Comparison of ENCODE assay signal across 9 cellular contexts in genomic region chr20:50514750-50515149, GRCh38. TPM values are rescaled to one million over a fixed set of nuclear protein-coding genes. Genes with fewer than 3 reads are reported as not detected.
DNase-seq lines count a peak whose midpoint lies in the region; ATAC-seq, FAIRE-seq and TF ChIP-seq lines count a peak whose summit lies in the region.
"Had no signal": no experiment of that assay in that cellular context is flagged by ENCODE, and none has a peak within 500 bp of the region (broad histone marks: within the 10 kb centered on the region; RNA-seq: fewer than 3 reads in every experiment).

No MANE protein-coding gene starts in this region.

- TF ChIP-seq EP300 in gastroesophageal sphincter (IDR thresholded peaks at IDR 0.05): no peak

- no peak for TF ChIP-seq POLR2A in gastrocnemius medialis (IDR thresholded peaks at IDR 0.05)
- no peak for TF ChIP-seq POLR2A in gastroesophageal sphincter (IDR thresholded peaks at IDR 0.05)

- peak; percentile 23 for FAIRE-seq in HTR-8/SVneo (lab: Jason Lieb, UNC)

- intact Hi-C loops in gastrocnemius medialis (cut with DNase I; ENCODE audit: low total_unique reads) (loop anchor here (10.0 kb wide), 1 partner anchor 220 kb away; the partner anchor contains the start of gene PARD6B), aorta (cut with DNase I) (loop anchor here (5.0 kb wide), 2 partner anchors 48 to 63 kb away; no protein-coding TSS in a partner anchor)

- 74 to 81% methylated on average over 3 of the region's 3 CpGs for WGBS in aorta, 2 donors
- 60 to 77% methylated on average over 1 to 3 of the region's 3 CpGs for WGBS in gastroesophageal sphincter (ENCODE audit: low coverage in 1 of 2), 2 donors

- no peak for ATAC-seq in gastrocnemius medialis
- ATAC-seq in aorta (ENCODE audit: low FRiP score): no peak
- ATAC-seq in gastroesophageal sphincter: no peak

- peak; percentile 17 for DNase-seq in activated CD4-positive, alpha-beta T cell treated with anti-CD3 and anti-CD28 coated beads for 48 hours
- DNase-seq in activated CD4-positive, alpha-beta T cell treated with anti-CD3 and anti-CD28 coated beads, Interleukin-2, amount 50 U/mL, for 1 hour: no peak
- no peak for DNase-seq in HTR-8/SVneo (ENCODE audit: insufficient read length, low spot score)
- no peak for DNase-seq in brain microvascular endothelial cell
- DNase-seq in gastrocnemius medialis: no peak
- DNase-seq in aorta: no peak
- no peak for DNase-seq in SJCRH30
- DNase-seq: NCI-H524 treated with DMSO at 0.1 percent for 48 hours had no signal

- H3K27me3 ChIP-seq in brain microvascular endothelial cell (replicated peaks) (no peaks in the 10 kb centered on the region), gastrocnemius medialis (no peaks in the 10 kb centered on the region), aorta (ENCODE audit: control insufficient read depth in 1 of 2, insufficient read depth in 2 of 2, low read length in 1 of 2) (no peaks in the 10 kb centered on the region), SJCRH30 (no peaks in the 10 kb centered on the region), gastroesophageal sphincter (no peaks in the 10 kb centered on the region)

- H3K4me3 ChIP-seq in brain microvascular endothelial cell (ENCODE audit: low read depth, low read length): no peak overlapping the region
- no peak overlapping the region for H3K4me3 ChIP-seq in gastrocnemius medialis
- H3K4me3 ChIP-seq in aorta (ENCODE audit: low read length in 2 of 2): no peak overlapping the region
- no peak overlapping the region for H3K4me3 ChIP-seq in SJCRH30
- no peak overlapping the region for H3K4me3 ChIP-seq in gastroesophageal sphincter

- TF ChIP-seq CTCF in brain microvascular endothelial cell (IDR thresholded peaks at IDR 0.05; ENCODE audit: low read depth, low read length, missing control alignments) (no peak), gastrocnemius medialis (IDR thresholded peaks at IDR 0.05 in 4 of 5, conservative IDR thresholded peaks at IDR 0.05 in 1 of 5) (no peak), gastroesophageal sphincter (IDR thresholded peaks at IDR 0.05) (no peak)

- peaks cover 76 to 79% of the 10 kb centered on the region in 2 donors for H3K4me1 ChIP-seq in gastrocnemius medialis
- H3K4me1 ChIP-seq in aorta (ENCODE audit: control insufficient read depth in 1 of 2, insufficient read depth in 2 of 2, low read length in 2 of 2): peaks cover 5 to 16% of the 10 kb centered on the region in 2 donors
- H3K4me1 ChIP-seq in SJCRH30: peaks cover 30% of the 10 kb centered on the region
- peaks cover 7 to 92% (median 12%) of the 10 kb centered on the region in 3 donors for H3K4me1 ChIP-seq in gastroesophageal sphincter

- H3K27ac ChIP-seq in brain microvascular endothelial cell (peak overlapping the region; percentile 66), gastrocnemius medialis (peak overlapping the region; percentile 66 to 99 (median 93)), aorta (ENCODE audit: low read depth in 1 of 2, low read length in 2 of 2) (peak overlapping the region in 1 of 2 donors; percentile 25), SJCRH30 (no peak overlapping the region), gastroesophageal sphincter (peak overlapping the region in 1 of 4 donors; percentile 60)

- no peaks in the 10 kb centered on the region for H3K9me3 ChIP-seq in gastrocnemius medialis
- no peaks in the 10 kb centered on the region for H3K9me3 ChIP-seq in aorta (ENCODE audit: control insufficient read depth, low read length)
- no peaks in the 10 kb centered on the region for H3K9me3 ChIP-seq in SJCRH30 (replicated peaks)
- no peaks in the 10 kb centered on the region for H3K9me3 ChIP-seq in gastroesophageal sphincter

- H3K36me3 ChIP-seq in brain microvascular endothelial cell (replicated peaks) (no peaks in the 10 kb centered on the region), gastrocnemius medialis (no peaks in the 10 kb centered on the region), aorta (ENCODE audit: control insufficient read depth in 1 of 2, insufficient read depth in 2 of 2, low read length in 1 of 2) (no peaks in the 10 kb centered on the region), SJCRH30 (no peaks in the 10 kb centered on the region), gastroesophageal sphincter (no peaks in the 10 kb centered on the region)

- in situ Hi-C loops in brain microvascular endothelial cell (cut with HindIII; ENCODE audit: low pct_ligation_motif_present, low sequenced_read_pairs): no loop called here
- in situ Hi-C loops in gastrocnemius medialis (cut with MboI; ENCODE audit: low sequenced_read_pairs in 4 of 4): loop anchor here in 2 of 4 donors (5.0 kb wide), 1 partner anchor 58 kb away; no protein-coding TSS in a partner anchor

RNA-seq across cellular contexts. Expression of gene PTPN1, which starts 4.6 kb away (rescaled TPM):
- total RNA-seq in gastrocnemius medialis (10 to 100 TPM; 21.8 to 46.8 (median 44.4) TPM), aorta (10 to 100 TPM; 31.2 to 51.6 TPM), gastroesophageal sphincter (10 to 100 TPM; 27.6 to 43.6 (median 38.4) TPM)
- 10 to 100 TPM; 17.7 to 19.8 TPM for polyA plus RNA-seq in aorta
- total RNA-seq in SJCRH30 (2014; rRNA removed; shearing (Covaris generic)): 64.3 and 72.3 TPM in 2 replicates
